ENCODE assay signal across 1 cellular context in genomic region chr3:4807381-4808280, GRCh38.
TF ChIP-seq lines count a peak whose summit lies in the region.

No MANE protein-coding gene starts in this region.

TF ChIP-seq in endothelial cell of umbilical vein, 7 proteins besides CTCF, POLR2A, EP300 and RAD21:
- TF ChIP-seq MAX (IDR thresholded peaks at IDR 0.05; ENCODE audit: insufficient read depth, insufficient read length) (no peak), FOS (IDR thresholded peaks at IDR 0.05; ENCODE audit: borderline replicate concordance, insufficient read depth, low read length) (no peak)
